ENCODE assay signal across 9 cellular contexts in the genomic region with DNA sequence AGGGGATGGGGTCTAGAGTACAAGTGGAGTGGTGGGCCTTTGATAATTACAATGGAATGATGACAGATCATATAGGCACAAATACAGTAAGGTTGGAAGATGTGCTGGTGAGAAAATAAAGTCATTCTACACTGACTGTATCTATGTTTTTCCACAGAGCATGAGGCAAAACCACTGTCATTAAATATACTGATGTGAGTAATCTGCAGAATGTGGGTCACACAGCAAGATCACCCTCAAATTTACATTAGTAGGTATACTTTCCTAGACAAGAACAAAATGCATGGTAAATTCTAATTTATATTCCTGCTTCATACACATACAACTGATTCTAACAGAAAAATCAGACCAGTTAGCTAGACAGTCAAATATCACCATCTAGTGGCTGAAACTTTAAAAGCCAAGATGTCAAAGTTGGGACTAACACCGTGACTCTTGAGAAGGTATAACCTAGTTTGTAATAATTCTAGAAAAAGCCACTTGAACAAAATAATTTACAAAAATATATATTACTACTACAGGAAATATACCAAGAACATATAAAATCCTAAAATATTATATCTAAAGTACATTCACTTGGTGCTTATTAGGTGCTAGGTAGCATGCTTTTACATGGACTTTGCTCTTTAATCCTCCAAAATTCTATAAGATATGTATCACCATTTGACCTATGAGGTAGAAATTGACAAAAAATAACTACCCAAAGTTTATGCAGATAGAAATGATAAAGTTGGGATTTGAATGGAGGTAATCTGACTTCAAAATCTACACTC. TPM values are rescaled to one million over a fixed set of nuclear protein-coding genes. Genes with fewer than 3 reads are reported as not detected.
DNase-seq lines count a peak whose midpoint lies in the region; ATAC-seq, FAIRE-seq and TF ChIP-seq lines count a peak whose summit lies in the region.
"Had no signal": no experiment of that assay in that cellular context is flagged by ENCODE, and none has a peak within 500 bp of the region (broad histone marks: within the 10 kb centered on the region; RNA-seq: fewer than 3 reads in every experiment).

No MANE protein-coding gene starts in this region.

- H3K27me3 ChIP-seq in pancreas = no peaks in the 10 kb centered on the region
- H3K27me3 ChIP-seq: BLaER1 treated with 17β-estradiol and CSF1 and Interleukin-3, amounts not matched to agents 10 nM and 100 nM had no signal

- peak; percentile 30 to 64 (median 52) for TF ChIP-seq CTCF in pancreas (IDR thresholded peaks at IDR 0.05)

- DNase-seq in NCI-H1092 (lab: John Stamatoyannopoulos, UW) = peak; percentile 4
- no peak for DNase-seq in NCI-H1092 treated with DMSO at 0.1 percent for 48 hours (lab: John Stamatoyannopoulos, UW)
- peak; percentile 75 for DNase-seq in M059J (ENCODE audit: low read depth)
- peak; percentile 32 to 76 for DNase-seq in SW 1271 (lab: John Stamatoyannopoulos, UW)
- DNase-seq in fibroblast of the conjunctiva (ENCODE audit: low read depth) = peak; percentile 55
- no peak for DNase-seq in pancreas

- no peaks in the 10 kb centered on the region for H3K9me3 ChIP-seq in pancreas

- no peak overlapping the region for H3K4me3 ChIP-seq in pancreas
- H3K4me3 ChIP-seq: BLaER1 treated with 17β-estradiol and CSF1 and Interleukin-3, amounts not matched to agents 10 nM and 100 nM had no signal

- H3K27ac ChIP-seq in pancreas = no peak overlapping the region

- ATAC-seq in GM21576 (IDR thresholded peaks at IDR 0.05; ENCODE audit: unreplicated experiment) = peak; percentile 82
- ATAC-seq in pancreas = peak; percentile 43 to 79 (median 65)
- ATAC-seq in HG03097 (IDR thresholded peaks at IDR 0.05; ENCODE audit: low FRiP score, unreplicated experiment) = no peak

- peak; percentile 92 for FAIRE-seq in pancreas (lab: Jason Lieb, UNC)

- intact Hi-C loops in pancreas (cut with DNase I) = no loop called here

- H3K4me1 ChIP-seq in pancreas = peaks cover 27 to 37% (median 32%) of the 10 kb centered on the region in 3 donors

- 2 to 8% methylated on average over 1 of the region's 1 CpG for WGBS in pancreas, 2 donors

- H3K36me3 ChIP-seq in pancreas = peaks cover 0 to 9% (median 0%) of the 10 kb centered on the region in 3 donors

RNA-seq across cellular contexts. Expression of a gene that starts 19.5 kb away (rescaled TPM):
- total RNA-seq in M059J (2014; rRNA removed; shearing (Covaris generic)) = 13.6 and 16.7 TPM in 2 replicates
- total RNA-seq in pancreas = 1 to 10 TPM; 4.3 to 8.7 (median 6.0) TPM
- 1 to 10 TPM; 3.0 to 5.9 TPM for polyA plus RNA-seq in pancreas

RNA-seq across cellular contexts. Expression of a gene that starts 56.6 kb away (rescaled TPM):
- total RNA-seq in M059J (2014; rRNA removed; shearing (Covaris generic)) = 4.7 and 9.0 TPM in 2 replicates
- total RNA-seq in pancreas = 10 to 100 TPM in 3 of 6 donors, 1 to 10 TPM in 3; 8.6 to 38.0 (median 13.3) TPM
- 10 to 100 TPM in 1 of 2 donors, 1 to 10 TPM in 1; 4.7 to 12.1 TPM for polyA plus RNA-seq in pancreas

Comparison
In these comparisons a context has a peak if more than half of its experiments do, and no peak if none do; other contexts are left out.
1. DNase-seq: peak in NCI-H1092 (single experiment), M059J (single experiment), SW 1271 (2 of 2) and fibroblast of the conjunctiva (single experiment); none in NCI-H1092 treated with DMSO at 0.1 percent for 48 hours (single experiment) and pancreas (0 of 6).